In genomic region chr13:84366484-84366883, GRCh38 we compare ENCODE assay signal across 16 cellular contexts.
A peak's percentile ranks its signal among the peaks of the same experiment; 100 is the strongest.
DNase-seq lines count a peak whose midpoint lies in the region; ATAC-seq lines count a peak whose summit lies in the region.
"Had no signal": no experiment of that assay in that cellular context is flagged by ENCODE, and none has a peak within 500 bp of the region (broad histone marks: within the 10 kb centered on the region; RNA-seq: fewer than 3 reads in every experiment).

No MANE protein-coding gene starts in this region.

- H3K27me3 ChIP-seq in H7 (ENCODE audit: control insufficient read depth, insufficient read depth, low read length) = no peaks in the 10 kb centered on the region
- H3K27me3 ChIP-seq: BLaER1 had no signal

- H3K36me3 ChIP-seq in H7 (replicated peaks; ENCODE audit: control insufficient read depth, insufficient read depth, low read length) = no peaks in the 10 kb centered on the region
- H3K36me3 ChIP-seq: BLaER1 had no signal

- no peak for ATAC-seq in GM18520 (IDR thresholded peaks at IDR 0.05; ENCODE audit: unreplicated experiment)
- ATAC-seq: PC-3 had no signal

- peak; percentile 45 for DNase-seq in EH (ENCODE audit: low read depth)
- peak; percentile 18 for DNase-seq in M059J (ENCODE audit: low read depth)
- DNase-seq in epidermal melanocyte (ENCODE audit: insufficient read length, low spot score) = peak; percentile 18
- peak; percentile 10 for DNase-seq in non-pigmented ciliary epithelial cell (ENCODE audit: low read depth)
- no peak for DNase-seq in H7
- DNase-seq in DMS79 treated with DMSO at 0.1 percent for 48 hours (lab: John Stamatoyannopoulos, UW) = no peak
- DNase-seq: H9, Kasumi-1, NCI-H1436, NCI-H2081 treated with DMSO at 0.1 percent for 48 hours, NCI-H345, NCI-H526 treated with DMSO at 0.1 percent for 48 hours, PC-3 had no signal

- no peak overlapping the region for H3K4me3 ChIP-seq in H7 (ENCODE audit: insufficient read depth, low read depth, low read length)
- H3K4me3 ChIP-seq: BLaER1, SK-N-MC had no signal

Comparison
In these comparisons a context has a peak if more than half of its experiments do, and no peak if none do; other contexts are left out.
1. DNase-seq: peak in EH (single experiment), M059J (single experiment), epidermal melanocyte (single experiment) and non-pigmented ciliary epithelial cell (single experiment); none in H7 (single experiment) and DMS79 treated with DMSO at 0.1 percent for 48 hours (single experiment).